Comparison of ENCODE assay signal across 11 cellular contexts in the genomic region with DNA sequence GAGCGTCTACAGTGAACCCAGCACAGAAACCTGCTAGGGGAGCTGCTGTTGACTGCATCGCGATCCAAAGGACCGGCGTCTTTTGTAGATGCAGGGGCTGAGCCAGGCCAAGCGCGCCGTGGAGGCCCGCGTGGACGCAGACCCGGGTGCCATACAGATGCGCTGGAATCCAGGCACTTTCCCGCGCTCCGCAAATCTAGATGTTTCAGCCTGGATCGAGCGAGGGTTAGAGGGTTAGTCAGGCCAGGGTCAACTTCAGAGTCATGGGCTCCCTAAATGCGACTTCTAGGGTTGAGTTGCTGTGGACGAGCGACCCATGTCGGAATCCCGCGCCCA. TPM values are rescaled to one million over a fixed set of nuclear protein-coding genes. Genes with fewer than 3 reads are reported as not detected.
DNase-seq lines count a peak whose midpoint lies in the region; ATAC-seq and TF ChIP-seq lines count a peak whose summit lies in the region.
"Had no signal": no experiment of that assay in that cellular context is flagged by ENCODE, and none has a peak within 500 bp of the region (broad histone marks: within the 10 kb centered on the region; RNA-seq: fewer than 3 reads in every experiment).

No MANE protein-coding gene starts in this region.

- H3K4me3 Mint-ChIP-seq in nephron: peak overlapping the region; percentile 85 to 88 (median 87)

- ATAC-seq in heart right ventricle (peak in 2 of 8 donors; percentile 16 to 24), foreskin keratinocyte (no peak)

- no peak overlapping the region for H3K27ac Mint-ChIP-seq in nephron

- H3K27me3 Mint-ChIP-seq in nephron (ENCODE audit: low read depth): peaks cover 63% of the 10 kb centered on the region

- H3K9me3 ChIP-seq in heart right ventricle (no peaks in the 10 kb centered on the region), colonic mucosa (no peaks in the 10 kb centered on the region)
- H3K9me3 ChIP-seq: adrenal gland, SJCRH30 had no signal

- TF ChIP-seq CTCF in heart right ventricle (IDR thresholded peaks at IDR 0.05) (no peak), colonic mucosa (IDR thresholded peaks at IDR 0.05) (no peak), nephron (IDR thresholded peaks at IDR 0.05; ENCODE audit: unreplicated experiment in 3 of 3) (no peak), GM13977 (IDR thresholded peaks at IDR 0.05; ENCODE audit: extremely low read depth, insufficient read depth, missing control alignments) (no peak), foreskin keratinocyte (conservative IDR thresholded peaks at IDR 0.05) (no peak)

- in situ Hi-C loops in GM13977 (cut with MboI; ENCODE audit: low pct_unique_long_range_greater_than_20kb, low sequenced_read_pairs, unreplicated experiment): no loop called here

- H3K27me3 ChIP-seq in heart right ventricle: peaks cover 0 to 45% (median 28%) of the 10 kb centered on the region in 7 donors
- peaks cover 12% of the 10 kb centered on the region for H3K27me3 ChIP-seq in colonic mucosa
- H3K27me3 ChIP-seq in foreskin keratinocyte: peaks cover 50% of the 10 kb centered on the region
- H3K27me3 ChIP-seq: adrenal gland had no signal

- 8 to 9% methylated on average over 24 of the region's 24 CpGs for WGBS in heart right ventricle, 2 donors
- WGBS in urinary bladder: 10% methylated on average over 24 of the region's 24 CpGs

- no peaks in the 10 kb centered on the region for H3K9me3 Mint-ChIP-seq in nephron

- H3K27ac ChIP-seq in heart right ventricle (no peak overlapping the region), colonic mucosa (no peak overlapping the region), urinary bladder (ENCODE audit: low read depth) (no peak overlapping the region), foreskin keratinocyte (no peak overlapping the region)
- H3K27ac ChIP-seq: SJCRH30 had no signal

- peak overlapping the region; percentile 22 to 73 (median 56) for H3K4me3 ChIP-seq in heart right ventricle
- H3K4me3 ChIP-seq in colonic mucosa: peak overlapping the region; percentile 52
- peak overlapping the region; percentile 71 for H3K4me3 ChIP-seq in urinary bladder (ENCODE audit: low read depth, low read length)

- peaks cover 22% of the 10 kb centered on the region for H3K4me1 Mint-ChIP-seq in nephron

- H3K4me1 ChIP-seq in heart right ventricle (peaks cover 3 to 22% (median 14%) of the 10 kb centered on the region in 9 donors), colonic mucosa (no peaks in the 10 kb centered on the region), urinary bladder (ENCODE audit: insufficient read depth) (peaks cover 2% of the 10 kb centered on the region), foreskin keratinocyte (peaks cover 12% of the 10 kb centered on the region)

- DNase-seq in heart right ventricle (no peak), cardiac septum (ENCODE audit: low spot score) (no peak), colonic mucosa (no peak), GM13977 (ENCODE audit: low spot score) (no peak), foreskin keratinocyte (no peak), ureter (ENCODE audit: low spot score) (no peak)
- DNase-seq: COR-L47, SJCRH30 had no signal

- H3K9ac ChIP-seq in colonic mucosa (ENCODE audit: low read depth in 2 of 2, low read length in 2 of 2): peak overlapping the region in 1 of 2 donors; percentile 83

- no peaks in the 10 kb centered on the region for H3K36me3 ChIP-seq in heart right ventricle
- H3K36me3 ChIP-seq in colonic mucosa: no peaks in the 10 kb centered on the region
- no peaks in the 10 kb centered on the region for H3K36me3 ChIP-seq in urinary bladder (ENCODE audit: insufficient read depth)
- H3K36me3 ChIP-seq: adrenal gland, SJCRH30 had no signal

- peaks cover 4% of the 10 kb centered on the region for H3K36me3 Mint-ChIP-seq in nephron (ENCODE audit: low read depth)

- intact Hi-C loops in heart right ventricle (cut with DNase I) (no loop called here), cardiac septum (cut with DNase I) (no loop called here), colonic mucosa (cut with DNase I) (no loop called here)

RNA-seq across cellular contexts. Expression of gene TCF7, which starts 0.9 kb away (rescaled TPM):
- total RNA-seq in heart right ventricle (1 to 10 TPM in 9 of 10 donors, under 1 TPM in 1; 0.42 to 5.9 (median 2.0) TPM), cardiac septum (2.2 TPM), colonic mucosa (1 to 10 TPM; 4.3 to 9.4 TPM), urinary bladder (1.1 TPM), foreskin keratinocyte (0.63 and 0.88 TPM in 2 replicates), ureter (3.6 TPM)
- polyA plus RNA-seq in heart right ventricle (1 to 10 TPM; 1.0 TPM), urinary bladder (3.9 TPM), foreskin keratinocyte (0.41 and 0.55 TPM in 2 replicates)
